32 cellular contexts compared by ENCODE assay signal in the genomic region with DNA sequence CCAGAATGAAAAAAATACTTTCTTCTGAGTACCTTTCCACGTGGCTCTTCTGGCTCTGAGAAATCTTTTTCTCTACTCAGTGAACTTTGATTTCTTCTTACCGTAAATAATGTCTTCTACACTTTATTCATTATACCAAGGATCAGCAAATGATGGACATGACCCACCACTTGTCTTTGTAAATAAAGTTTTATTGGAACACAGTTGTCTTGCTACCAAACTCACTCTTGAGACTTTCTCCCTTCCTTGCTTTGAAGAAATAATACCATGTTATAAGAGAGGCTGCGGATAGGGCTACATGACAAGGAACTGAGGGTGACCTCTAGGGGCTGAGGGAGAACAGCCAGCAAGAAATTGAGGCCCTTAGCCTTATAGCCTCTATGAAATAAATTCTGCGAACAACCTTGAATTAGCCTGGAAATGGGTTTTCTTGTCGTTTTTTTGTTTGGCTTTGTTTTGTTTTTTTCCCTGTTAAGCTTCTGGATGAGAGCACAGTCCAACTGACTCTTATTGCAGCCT.
"Had no signal": no experiment of that assay in that cellular context is flagged by ENCODE, and none has a peak within 500 bp of the region (broad histone marks: within the 10 kb centered on the region; RNA-seq: fewer than 3 reads in every experiment).

No MANE protein-coding gene starts in this region.

- H3K4me1 ChIP-seq: heart left ventricle, left lung, lower lobe of right lung, uterus had no signal

- H3K4me3 ChIP-seq: heart left ventricle, left lung, lower lobe of right lung, mucosa of descending colon, sigmoid colon, uterus had no signal

- FAIRE-seq: astrocyte had no signal

- H3K9me3 ChIP-seq: neutrophil, uterus had no signal

- H3K4me3 Mint-ChIP-seq: activated T-helper 1 cell treated with anti-CD3 and anti-CD28 coated beads, Interleukin-12 subunit alpha, Interleukin-12 subunit beta, Interleukin-2, Interleukin-4 antibody, amounts not matched to agents 30 ng/mL and 10 ng/mL and 1 ng/mL, durations not matched to agents 14 hours and 24 hours and 36 hours; nephron; stimulated activated effector memory CD8-positive, alpha-beta T cell treated with anti-CD3 and anti-CD28 coated beads, Interleukin-12 subunit alpha, Interleukin-12 subunit beta, amount 100 ng/mL, for 72 hours; stimulated activated naive CD8-positive, alpha-beta T cell treated with anti-CD3 and anti-CD28 coated beads, Interleukin-15, amount 100 ng/mL, for 72 hours; type B pancreatic cell had no signal

- ATAC-seq: activated CD4-positive, CD25-positive, alpha-beta regulatory T cell treated with anti-CD3 and anti-CD28 coated beads, Interleukin-2, amount 50 U/mL, for 24 hours; esophagus mucosa; heart left ventricle; left lung; lower lobe of right lung; mucosa of descending colon; stimulated activated effector memory CD8-positive, alpha-beta T cell treated with anti-CD3 and anti-CD28 coated beads, Interleukin-12 subunit alpha, Interleukin-12 subunit beta, amount 100 ng/mL, for 72 hours; stimulated activated naive CD8-positive, alpha-beta T cell treated with anti-CD3 and anti-CD28 coated beads, Interleukin-15, amount 100 ng/mL, for 72 hours had no signal

- H3K27me3 ChIP-seq: brain microvascular endothelial cell, heart left ventricle, left lung, neutrophil, sigmoid colon, uterus had no signal

- DNase-seq: activated CD4-positive, alpha-beta T cell treated with anti-CD3 and anti-CD28 coated beads for 48 hours; activated CD4-positive, alpha-beta T cell treated with anti-CD3 and anti-CD28 coated beads, Interleukin-2, amount 50 U/mL, for 48 hours; activated CD8-positive, alpha-beta memory T cell treated with anti-CD3 and anti-CD28 coated beads, Interleukin-2, amount 50 U/mL, for 4 hours; activated gamma-delta T cell; activated naive CD4-positive, alpha-beta T cell treated with anti-CD3 and anti-CD28 coated beads, Interleukin-2, amount 50 U/mL, for 16 hours; activated T-cell treated with anti-CD3 and anti-CD28 coated beads, Interleukin-2, amount 50 U/mL, for 1 hour; amniotic stem cell; brain microvascular endothelial cell; central memory CD4-positive, alpha-beta T cell; foreskin fibroblast; heart left ventricle; hypothalamus; kidney glomerular epithelial cell; left lung; lower lobe of right lung; mucosa of descending colon; retina; sigmoid colon; small intestine; stimulated activated CD4-positive, alpha-beta T cell treated with anti-CD3 and anti-CD28 coated beads, Interleukin-4, amount 100 ng/mL, for 24 hours; stimulated activated naive CD8-positive, alpha-beta T cell treated with anti-CD3 and anti-CD28 coated beads, Interleukin-15, amount 100 ng/mL, for 72 hours; substantia nigra; uterus had no signal

- H3K27ac Mint-ChIP-seq: activated T-helper 1 cell treated with anti-CD3 and anti-CD28 coated beads, Interleukin-12 subunit alpha, Interleukin-12 subunit beta, Interleukin-2, Interleukin-4 antibody, amounts not matched to agents 30 ng/mL and 10 ng/mL and 1 ng/mL, durations not matched to agents 14 hours and 24 hours and 36 hours; progenitor cell of endocrine pancreas; stimulated activated effector memory CD8-positive, alpha-beta T cell treated with anti-CD3 and anti-CD28 coated beads, Interleukin-12 subunit alpha, Interleukin-12 subunit beta, amount 100 ng/mL, for 72 hours; stimulated activated naive CD8-positive, alpha-beta T cell treated with anti-CD3 and anti-CD28 coated beads, Interleukin-15, amount 100 ng/mL, for 72 hours; type B pancreatic cell had no signal

- H3K27me3 Mint-ChIP-seq: progenitor cell of endocrine pancreas; stimulated activated naive CD8-positive, alpha-beta T cell treated with anti-CD3 and anti-CD28 coated beads, Interleukin-15, amount 100 ng/mL, for 72 hours; type B pancreatic cell had no signal

- H3K4me1 Mint-ChIP-seq: stimulated activated effector memory CD8-positive, alpha-beta T cell treated with anti-CD3 and anti-CD28 coated beads, Interleukin-12 subunit alpha, Interleukin-12 subunit beta, amount 100 ng/mL, for 72 hours; stimulated activated naive CD8-positive, alpha-beta T cell treated with anti-CD3 and anti-CD28 coated beads, Interleukin-15, amount 100 ng/mL, for 72 hours had no signal

- H3K27ac ChIP-seq: brain microvascular endothelial cell, heart left ventricle, left lung, lower lobe of right lung, neutrophil, sigmoid colon, uterus had no signal

- H3K36me3 ChIP-seq: brain microvascular endothelial cell, neutrophil, uterus had no signal
